In the genomic region with DNA sequence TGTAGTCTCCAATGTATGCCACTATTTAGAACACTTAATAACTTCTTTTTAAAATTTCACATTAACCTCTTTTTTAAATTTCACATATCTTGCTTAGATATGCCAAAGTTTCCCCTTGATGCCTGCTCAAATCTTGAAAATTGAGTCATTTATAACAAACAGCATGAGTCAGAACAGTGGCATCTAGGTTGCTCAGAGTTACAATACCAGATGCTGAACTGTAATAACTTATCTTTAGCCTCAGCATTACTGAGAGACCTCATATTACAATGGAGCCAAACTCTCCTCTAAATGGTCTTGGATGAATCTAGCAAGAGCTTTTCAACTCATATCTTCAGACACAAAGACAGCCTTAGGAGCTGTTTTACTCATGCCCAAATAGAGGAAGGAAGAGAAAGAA, we compare ENCODE assay signal across 3 cellular contexts.
A peak's percentile ranks its signal among the peaks of the same experiment; 100 is the strongest.
TF ChIP-seq lines count a peak whose summit lies in the region.

No MANE protein-coding gene starts in this region.

TF ChIP-seq in SK-N-SH, 30 proteins besides CTCF, POLR2A, EP300 and RAD21 (continued from another document and continues in another):
- TF ChIP-seq NRF1 (IDR thresholded peaks at IDR 0.05; ENCODE audit: low read depth, low read length) (no peak), ELF1 (IDR thresholded peaks at IDR 0.05) (no peak), EZH2phosphoT487 (IDR thresholded peaks at IDR 0.05; ENCODE audit: borderline replicate concordance, low read depth) (no peak), USF2 (IDR thresholded peaks at IDR 0.05; ENCODE audit: borderline replicate concordance, low read depth, low read length) (no peak), GATA2 (CRISPR knock-in tag; IDR thresholded peaks at IDR 0.05) (no peak), ZBTB33 (IDR thresholded peaks at IDR 0.05; ENCODE audit: borderline replicate concordance, low read depth) (no peak), IRF3 (IDR thresholded peaks at IDR 0.05; ENCODE audit: low read depth, low read length) (no peak), FOXJ3 (CRISPR knock-in tag; IDR thresholded peaks at IDR 0.05) (no peak), TCF12 (IDR thresholded peaks at IDR 0.05) (peak; percentile 18; the same call in 1 of the 2 replicates)
- TF ChIP-seq, protein P1, sequence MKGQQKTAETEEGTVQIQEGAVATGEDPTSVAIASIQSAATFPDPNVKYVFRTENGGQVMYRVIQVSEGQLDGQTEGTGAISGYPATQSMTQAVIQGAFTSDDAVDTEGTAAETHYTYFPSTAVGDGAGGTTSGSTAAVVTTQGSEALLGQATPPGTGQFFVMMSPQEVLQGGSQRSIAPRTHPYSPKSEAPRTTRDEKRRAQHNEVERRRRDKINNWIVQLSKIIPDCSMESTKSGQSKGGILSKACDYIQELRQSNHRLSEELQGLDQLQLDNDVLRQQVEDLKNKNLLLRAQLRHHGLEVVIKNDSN (IDR thresholded peaks at IDR 0.05; ENCODE audit: borderline replicate concordance, low read depth): no peak

TF ChIP-seq in endothelial cell of umbilical vein, 7 proteins besides CTCF, POLR2A, EP300 and RAD21 (continued from another document):
- TF ChIP-seq MAX (IDR thresholded peaks at IDR 0.05; ENCODE audit: insufficient read depth, insufficient read length) (no peak), GATA2 (IDR thresholded peaks at IDR 0.05; ENCODE audit: insufficient read depth, insufficient read length, low read depth, low read length) (peak; percentile 34), FOS (IDR thresholded peaks at IDR 0.05; ENCODE audit: borderline replicate concordance, insufficient read depth, low read length) (peak; percentile 83), EZH2 (IDR thresholded peaks at IDR 0.05; ENCODE audit: borderline replicate concordance, low read depth, low read length, severe bottlenecking) (no peak), JUN (IDR thresholded peaks at IDR 0.05; ENCODE audit: borderline replicate concordance, insufficient read depth, insufficient read length, low read depth) (no peak), POLR2AphosphoS5 (IDR thresholded peaks at IDR 0.05; ENCODE audit: insufficient read depth, low read depth, low read length) (no peak)

TF ChIP-seq in WTC11, 78 proteins besides CTCF, POLR2A, EP300 and RAD21:
- TF ChIP-seq SMAD4 (CRISPR knock-in tag; IDR thresholded peaks at IDR 0.05) (no peak), FOXP4 (CRISPR knock-in tag; IDR thresholded peaks at IDR 0.05) (no peak), GRHL2 (CRISPR knock-in tag; IDR thresholded peaks at IDR 0.05; ENCODE audit: insufficient replicate concordance, severe bottlenecking) (no peak), NFATC4 (CRISPR knock-in tag; IDR thresholded peaks at IDR 0.05) (no peak), ZNF232 (CRISPR knock-in tag; IDR thresholded peaks at IDR 0.05) (no peak), FOXJ3 (CRISPR knock-in tag; IDR thresholded peaks at IDR 0.05; ENCODE audit: borderline replicate concordance) (no peak), ETV6 (CRISPR knock-in tag; IDR thresholded peaks at IDR 0.05) (no peak)
- TF ChIP-seq, protein P2, sequence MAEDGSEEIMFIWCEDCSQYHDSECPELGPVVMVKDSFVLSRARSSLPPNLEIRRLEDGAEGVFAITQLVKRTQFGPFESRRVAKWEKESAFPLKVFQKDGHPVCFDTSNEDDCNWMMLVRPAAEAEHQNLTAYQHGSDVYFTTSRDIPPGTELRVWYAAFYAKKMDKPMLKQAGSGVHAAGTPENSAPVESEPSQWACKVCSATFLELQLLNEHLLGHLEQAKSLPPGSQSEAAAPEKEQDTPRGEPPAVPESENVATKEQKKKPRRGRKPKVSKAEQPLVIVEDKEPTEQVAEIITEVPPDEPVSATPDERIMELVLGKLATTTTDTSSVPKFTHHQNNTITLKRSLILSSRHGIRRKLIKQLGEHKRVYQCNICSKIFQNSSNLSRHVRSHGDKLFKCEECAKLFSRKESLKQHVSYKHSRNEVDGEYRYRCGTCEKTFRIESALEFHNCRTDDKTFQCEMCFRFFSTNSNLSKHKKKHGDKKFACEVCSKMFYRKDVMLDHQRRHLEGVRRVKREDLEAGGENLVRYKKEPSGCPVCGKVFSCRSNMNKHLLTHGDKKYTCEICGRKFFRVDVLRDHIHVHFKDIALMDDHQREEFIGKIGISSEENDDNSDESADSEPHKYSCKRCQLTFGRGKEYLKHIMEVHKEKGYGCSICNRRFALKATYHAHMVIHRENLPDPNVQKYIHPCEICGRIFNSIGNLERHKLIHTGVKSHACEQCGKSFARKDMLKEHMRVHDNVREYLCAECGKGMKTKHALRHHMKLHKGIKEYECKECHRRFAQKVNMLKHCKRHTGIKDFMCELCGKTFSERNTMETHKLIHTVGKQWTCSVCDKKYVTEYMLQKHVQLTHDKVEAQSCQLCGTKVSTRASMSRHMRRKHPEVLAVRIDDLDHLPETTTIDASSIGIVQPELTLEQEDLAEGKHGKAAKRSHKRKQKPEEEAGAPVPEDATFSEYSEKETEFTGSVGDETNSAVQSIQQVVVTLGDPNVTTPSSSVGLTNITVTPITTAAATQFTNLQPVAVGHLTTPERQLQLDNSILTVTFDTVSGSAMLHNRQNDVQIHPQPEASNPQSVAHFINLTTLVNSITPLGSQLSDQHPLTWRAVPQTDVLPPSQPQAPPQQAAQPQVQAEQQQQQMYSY (CRISPR knock-in tag; IDR thresholded peaks at IDR 0.05): no peak
- TF ChIP-seq, protein P3, sequence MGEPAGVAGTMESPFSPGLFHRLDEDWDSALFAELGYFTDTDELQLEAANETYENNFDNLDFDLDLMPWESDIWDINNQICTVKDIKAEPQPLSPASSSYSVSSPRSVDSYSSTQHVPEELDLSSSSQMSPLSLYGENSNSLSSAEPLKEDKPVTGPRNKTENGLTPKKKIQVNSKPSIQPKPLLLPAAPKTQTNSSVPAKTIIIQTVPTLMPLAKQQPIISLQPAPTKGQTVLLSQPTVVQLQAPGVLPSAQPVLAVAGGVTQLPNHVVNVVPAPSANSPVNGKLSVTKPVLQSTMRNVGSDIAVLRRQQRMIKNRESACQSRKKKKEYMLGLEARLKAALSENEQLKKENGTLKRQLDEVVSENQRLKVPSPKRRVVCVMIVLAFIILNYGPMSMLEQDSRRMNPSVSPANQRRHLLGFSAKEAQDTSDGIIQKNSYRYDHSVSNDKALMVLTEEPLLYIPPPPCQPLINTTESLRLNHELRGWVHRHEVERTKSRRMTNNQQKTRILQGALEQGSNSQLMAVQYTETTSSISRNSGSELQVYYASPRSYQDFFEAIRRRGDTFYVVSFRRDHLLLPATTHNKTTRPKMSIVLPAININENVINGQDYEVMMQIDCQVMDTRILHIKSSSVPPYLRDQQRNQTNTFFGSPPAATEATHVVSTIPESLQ (CRISPR knock-in tag; IDR thresholded peaks at IDR 0.05): no peak
